ENCODE assay signal across 10 cellular contexts in the genomic region with DNA sequence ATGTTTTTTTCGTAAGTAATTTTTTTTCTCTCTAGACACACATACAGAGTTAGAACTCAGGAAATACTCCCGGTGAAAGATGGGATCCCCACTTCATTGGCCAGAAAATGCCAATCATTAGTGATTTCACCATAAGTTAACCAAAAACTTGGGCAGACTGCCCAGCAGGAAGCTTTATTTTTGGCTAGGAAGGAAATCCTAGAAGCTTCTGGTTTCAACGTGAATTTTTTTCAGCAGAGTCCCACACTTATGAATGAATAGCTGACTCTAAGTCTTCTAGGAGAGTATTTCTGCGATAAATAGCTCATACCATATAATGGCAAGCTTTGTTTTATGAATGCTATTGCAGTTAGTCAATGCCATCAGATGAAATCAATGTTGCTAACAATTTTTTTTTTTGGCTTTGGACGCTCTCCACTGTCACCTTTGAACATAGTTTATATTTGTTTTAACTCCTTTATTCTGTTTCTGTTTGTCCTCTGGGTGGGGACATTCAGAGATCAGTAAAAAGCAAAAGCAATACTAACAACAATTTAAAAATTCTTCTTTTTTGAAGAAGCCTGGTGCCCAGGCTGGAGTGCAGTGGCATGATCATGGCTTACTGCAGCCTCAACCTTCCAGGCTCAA. TPM values are rescaled to one million over a fixed set of nuclear protein-coding genes. Genes with fewer than 3 reads are reported as not detected.
DNase-seq lines count a peak whose midpoint lies in the region; ATAC-seq and TF ChIP-seq lines count a peak whose summit lies in the region.
"Had no signal": no experiment of that assay in that cellular context is flagged by ENCODE, and none has a peak within 500 bp of the region (broad histone marks: within the 10 kb centered on the region; RNA-seq: fewer than 3 reads in every experiment).

No MANE protein-coding gene starts in this region.

- H4K91ac ChIP-seq in mesenchymal stem cell (ENCODE audit: low read length) = no peak overlapping the region

- no peaks in the 10 kb centered on the region for H3K27me3 Mint-ChIP-seq in GM23338 (ENCODE audit: insufficient read depth, low read depth, poor library complexity)

- H3K4me3 Mint-ChIP-seq in GM23338 = no peak overlapping the region

- DNase-seq in AG10803 (ENCODE audit: low read depth) (peak; percentile 77), GM23338 (ENCODE audit: low spot score) (no peak), astrocyte of the spinal cord (ENCODE audit: low read depth, low spot score) (peak; percentile 23), mesenchymal stem cell (no peak), NOMO-1 treated with DMSO at 0.1 percent for 48 hours (lab: John Stamatoyannopoulos, UW; ENCODE audit: unreplicated experiment) (no peak), DMS153 treated with DMSO at 0.1 percent for 48 hours (lab: John Stamatoyannopoulos, UW; ENCODE audit: unreplicated experiment) (no peak), aorta (no peak), ACHN (no peak)
- DNase-seq: WERI-Rb-1 had no signal

- H3F3A ChIP-seq in GM23338 (replicated peaks; ENCODE audit: low read depth) = no peaks in the 10 kb centered on the region

- H3K27ac ChIP-seq in GM23338 (ENCODE audit: low read depth) (no peak overlapping the region), mesenchymal stem cell (ENCODE audit: low read length, poor library complexity, severe bottlenecking) (no peak overlapping the region), aorta (ENCODE audit: low read depth in 1 of 2, low read length in 2 of 2) (no peak overlapping the region)
- H3K27ac ChIP-seq: WERI-Rb-1 had no signal

- no peak overlapping the region for H2AFZ ChIP-seq in GM23338
- no peak overlapping the region for H2AFZ ChIP-seq in mesenchymal stem cell (ENCODE audit: low read depth, low read length)

- H4K20me1 ChIP-seq in GM23338 (replicated peaks; ENCODE audit: insufficient read depth) = peaks cover 93% of the 10 kb centered on the region

- no peaks in the 10 kb centered on the region for H3K9me3 Mint-ChIP-seq in GM23338

- WGBS in mesenchymal stem cell = 100% methylated on average over 2 of the region's 5 CpGs
- WGBS in aorta, 2 donors = 46 to 51% methylated on average over 5 of the region's 5 CpGs

- no peak overlapping the region for H3K18ac ChIP-seq in mesenchymal stem cell (ENCODE audit: low read depth in 1 of 2, low read length in 2 of 2)

- no peak overlapping the region for H2BK5ac ChIP-seq in mesenchymal stem cell (ENCODE audit: low read depth, low read length, poor library complexity, severe bottlenecking)

- no peak overlapping the region for H3K27ac Mint-ChIP-seq in GM23338

- no peak overlapping the region for H3K14ac ChIP-seq in mesenchymal stem cell (ENCODE audit: low read length in 2 of 2)

- peaks cover 68% of the 10 kb centered on the region for H3K36me3 Mint-ChIP-seq in GM23338 (ENCODE audit: low read depth)

- in situ Hi-C loops in astrocyte of the spinal cord (cut with HindIII; ENCODE audit: low sequenced_read_pairs) = no loop called here
- in situ Hi-C loops in ACHN (cut with HindIII; ENCODE audit: low pct_ligation_motif_present, low pct_unique_long_range_greater_than_20kb, low sequenced_read_pairs) = no loop called here

- H3K79me1 ChIP-seq in mesenchymal stem cell (replicated peaks; ENCODE audit: low read length, poor library complexity, severe bottlenecking) = peaks cover 7% of the 10 kb centered on the region

- H3K4ac ChIP-seq in mesenchymal stem cell (ENCODE audit: low read depth in 1 of 2, low read length in 2 of 2) = no peak overlapping the region

- H3K36me3 ChIP-seq in GM23338 (ENCODE audit: insufficient read depth) = peaks cover 39% of the 10 kb centered on the region; the same call in 1 of the 2 replicates
- peaks cover 23 to 55% of the 10 kb centered on the region in 2 experiments for H3K36me3 ChIP-seq in mesenchymal stem cell (ENCODE audit: control insufficient read depth in 1 of 2, insufficient read depth in 2 of 2, low read depth in 1 of 2, low read length in 2 of 2)
- peaks cover 6 to 8% of the 10 kb centered on the region in 2 donors for H3K36me3 ChIP-seq in aorta (ENCODE audit: control insufficient read depth in 1 of 2, insufficient read depth in 2 of 2, low read length in 1 of 2)

- H3K4me2 ChIP-seq in GM23338 = 0 out of 2 replicates have a peak overlapping the region, but pooled peaks have one; percentile 30
- H3K4me2 ChIP-seq in mesenchymal stem cell (ENCODE audit: low read length, poor library complexity, severe bottlenecking) = no peak overlapping the region

- TF ChIP-seq CTCF in AG10803 (conservative IDR thresholded peaks at IDR 0.05; ENCODE audit: low read length) = no peak
- no peak for TF ChIP-seq CTCF in GM23338 (conservative IDR thresholded peaks at IDR 0.05; ENCODE audit: low read depth in 2 of 2)
- no peak for TF ChIP-seq CTCF in astrocyte of the spinal cord (IDR thresholded peaks at IDR 0.05; ENCODE audit: low read depth, low read length)

- no peaks in the 10 kb centered on the region for H3K9me2 ChIP-seq in GM23338 (ENCODE audit: insufficient read depth)

- H3K4me3 ChIP-seq in AG10803 (ENCODE audit: low read length) (no peak overlapping the region), GM23338 (no peak overlapping the region), astrocyte of the spinal cord (ENCODE audit: low read depth, low read length) (no peak overlapping the region), mesenchymal stem cell (ENCODE audit: insufficient read depth in 1 of 2, low read depth in 1 of 2, low read length in 2 of 2) (peak overlapping the region in 1 of 2 experiments; percentile 2), aorta (ENCODE audit: low read length in 2 of 2) (no peak overlapping the region)

- H3K9ac ChIP-seq in mesenchymal stem cell (ENCODE audit: low read length) = peak overlapping the region; percentile 3

- no peak for ATAC-seq in GM23338
- no peak for ATAC-seq in aorta (ENCODE audit: low FRiP score)
- ATAC-seq: esophagus mucosa had no signal

- peaks cover 19% of the 10 kb centered on the region for H3K4me1 ChIP-seq in GM23338 (ENCODE audit: insufficient read depth)
- H3K4me1 ChIP-seq in mesenchymal stem cell (ENCODE audit: control insufficient read depth, insufficient read depth, low read depth, low read length) = peaks cover 7% of the 10 kb centered on the region
- no peaks in the 10 kb centered on the region for H3K4me1 ChIP-seq in aorta (ENCODE audit: control insufficient read depth in 1 of 2, insufficient read depth in 2 of 2, low read length in 2 of 2)

- H2BK120ac ChIP-seq in mesenchymal stem cell (ENCODE audit: low read depth, low read length) = no peak overlapping the region

- H3K4me1 Mint-ChIP-seq in GM23338 = peaks cover 29% of the 10 kb centered on the region; the same call in 2 of the 3 replicates

- no peak overlapping the region for H4K8ac ChIP-seq in mesenchymal stem cell (ENCODE audit: low read length)

- H3K23ac ChIP-seq in mesenchymal stem cell (ENCODE audit: low read length in 2 of 2) = no peak overlapping the region

- H2AK5ac ChIP-seq in mesenchymal stem cell (ENCODE audit: low read length, severe bottlenecking) = no peak overlapping the region

- intact Hi-C loops in aorta (cut with DNase I) = no loop called here

- H3K79me2 ChIP-seq in GM23338 (replicated peaks; ENCODE audit: insufficient read depth) = peaks cover 100% of the 10 kb centered on the region

- H3K27me3 ChIP-seq in GM23338 (ENCODE audit: insufficient read depth) (no peaks in the 10 kb centered on the region), mesenchymal stem cell (ENCODE audit: control insufficient read depth in 1 of 2, insufficient read depth in 1 of 2, low read length in 2 of 2) (no peaks in the 10 kb centered on the region), aorta (ENCODE audit: control insufficient read depth in 1 of 2, insufficient read depth in 2 of 2, low read length in 1 of 2) (no peaks in the 10 kb centered on the region)

- no peak overlapping the region for H2BK12ac ChIP-seq in mesenchymal stem cell (ENCODE audit: low read length in 2 of 2)

- H3K9me3 ChIP-seq in mesenchymal stem cell (ENCODE audit: control insufficient read depth, low read length) = no peaks in the 10 kb centered on the region
- H3K9me3 ChIP-seq in aorta (ENCODE audit: control insufficient read depth, low read length) = no peaks in the 10 kb centered on the region

- no peak overlapping the region for H2BK15ac ChIP-seq in mesenchymal stem cell (ENCODE audit: low read depth, poor library complexity, severe bottlenecking)

TF ChIP-seq in GM23338, 12 proteins besides CTCF, POLR2A, EP300 and RAD21 (continues in another document):
- TF ChIP-seq CREB1 (CRISPR knock-in tag; IDR thresholded peaks at IDR 0.05; ENCODE audit: low read depth) (no peak), ZNF114 (CRISPR knock-in tag; IDR thresholded peaks at IDR 0.05) (no peak), POLR2AphosphoS5 (IDR thresholded peaks at IDR 0.05; ENCODE audit: low read depth) (no peak), ZNF331 (CRISPR knock-in tag; IDR thresholded peaks at IDR 0.05; ENCODE audit: low read depth) (no peak), STAT1 (IDR thresholded peaks at IDR 0.05; ENCODE audit: unreplicated experiment) (no peak), NANOG (IDR thresholded peaks at IDR 0.05; ENCODE audit: borderline replicate concordance) (no peak)
- TF ChIP-seq, protein P1, sequence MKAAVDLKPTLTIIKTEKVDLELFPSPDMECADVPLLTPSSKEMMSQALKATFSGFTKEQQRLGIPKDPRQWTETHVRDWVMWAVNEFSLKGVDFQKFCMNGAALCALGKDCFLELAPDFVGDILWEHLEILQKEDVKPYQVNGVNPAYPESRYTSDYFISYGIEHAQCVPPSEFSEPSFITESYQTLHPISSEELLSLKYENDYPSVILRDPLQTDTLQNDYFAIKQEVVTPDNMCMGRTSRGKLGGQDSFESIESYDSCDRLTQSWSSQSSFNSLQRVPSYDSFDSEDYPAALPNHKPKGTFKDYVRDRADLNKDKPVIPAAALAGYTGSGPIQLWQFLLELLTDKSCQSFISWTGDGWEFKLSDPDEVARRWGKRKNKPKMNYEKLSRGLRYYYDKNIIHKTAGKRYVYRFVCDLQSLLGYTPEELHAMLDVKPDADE (IDR thresholded peaks at IDR 0.05) = no peak

RNA-seq across cellular contexts. Expression of gene PPP1CC, which starts 9.5 kb away (rescaled TPM):
- 501 and 577 TPM in 2 replicates for total RNA-seq in GM23338 (2014; rRNA removed; shearing (Covaris generic))
- polyA plus RNA-seq in GM23338 (2016; fragmentation: Nextera tagmentation; extraction: Ambion mirVana) (272 and 276 TPM in 2 replicates), aorta (100 to 1,000 TPM in 1 of 2 donors, 10 to 100 TPM in 1; 84.4 to 178 TPM)
- 121 TPM for polyA plus RNA-seq in mesenchymal stem cell (2013, experiment 1 of 2)
- polyA plus RNA-seq in mesenchymal stem cell (2013, experiment 2 of 2) = 123 TPM
- total RNA-seq in aorta = 10 to 100 TPM; 73.8 to 85.8 TPM

RNA-seq across cellular contexts. Expression of gene HVCN1, which starts 44.3 kb away (rescaled TPM):
- total RNA-seq in GM23338 (2014; rRNA removed; shearing (Covaris generic)) = 10.7 and 11.8 TPM in 2 replicates
- polyA plus RNA-seq in GM23338 (2016; fragmentation: Nextera tagmentation; extraction: Ambion mirVana) (10.1 and 10.4 TPM in 2 replicates), aorta (1 to 10 TPM; 6.0 to 8.6 TPM)
- 5.3 TPM for polyA plus RNA-seq in mesenchymal stem cell (2013, experiment 1 of 2)
- polyA plus RNA-seq in mesenchymal stem cell (2013, experiment 2 of 2) = 5.5 TPM
- total RNA-seq in aorta = 10 to 100 TPM in 1 of 2 donors, 1 to 10 TPM in 1; 4.1 to 10.1 TPM

Comparison
In these comparisons a context has a peak if more than half of its experiments do, and no peak if none do; other contexts are left out.
1. DNase-seq: peak in AG10803 (single experiment) and astrocyte of the spinal cord (single experiment); none in GM23338 (single experiment), mesenchymal stem cell (single experiment), NOMO-1 treated with DMSO at 0.1 percent for 48 hours (single experiment), DMS153 treated with DMSO at 0.1 percent for 48 hours (single experiment), aorta (0 of 2) and ACHN (single experiment).